ENCODE assay signal across 1 cellular context in the genomic region with DNA sequence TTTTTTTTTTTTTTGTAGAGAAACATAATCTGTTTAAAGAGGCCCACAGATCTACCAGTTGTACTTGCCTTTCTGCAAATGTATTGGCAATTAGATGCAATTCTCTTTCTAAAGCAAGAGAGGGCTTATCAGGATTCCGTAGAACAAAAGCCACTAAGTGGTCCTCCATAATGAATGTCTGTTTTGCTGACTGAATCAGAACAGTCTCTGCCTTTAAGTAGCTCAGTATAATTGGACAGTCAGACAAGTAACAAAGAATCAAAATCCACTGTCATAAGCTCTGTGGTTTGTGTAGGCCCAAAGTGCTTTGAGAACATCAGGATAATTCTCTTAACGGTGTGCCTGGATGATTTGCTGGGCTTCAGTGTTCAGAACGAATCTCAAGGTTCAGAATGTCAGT.
TF ChIP-seq lines count a peak whose summit lies in the region.

No MANE protein-coding gene starts in this region.

TF ChIP-seq in HCT116, 20 proteins besides CTCF, POLR2A, EP300 and RAD21:
- no peak for TF ChIP-seq SP1 (IDR thresholded peaks at IDR 0.05; ENCODE audit: low read depth)
- TF ChIP-seq POLR2AphosphoS5 (IDR thresholded peaks at IDR 0.05; ENCODE audit: low read depth, low read length): 0 out of 2 replicates have a peak, but pooled peaks have one; percentile 8
- TF ChIP-seq, protein P1, sequence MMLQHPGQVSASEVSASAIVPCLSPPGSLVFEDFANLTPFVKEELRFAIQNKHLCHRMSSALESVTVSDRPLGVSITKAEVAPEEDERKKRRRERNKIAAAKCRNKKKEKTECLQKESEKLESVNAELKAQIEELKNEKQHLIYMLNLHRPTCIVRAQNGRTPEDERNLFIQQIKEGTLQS (IDR thresholded peaks at IDR 0.05): no peak
